ENCODE assay signal across 1 cellular context in genomic region chr10:22657566-22658190, GRCh38.
A peak's percentile ranks its signal among the peaks of the same experiment; 100 is the strongest.
TF ChIP-seq lines count a peak whose summit lies in the region.

No MANE protein-coding gene starts in this region.

TF ChIP-seq in GM12878, 131 proteins besides CTCF, POLR2A, EP300 and RAD21:
- TF ChIP-seq ATF2 (IDR thresholded peaks at IDR 0.05; ENCODE audit: low read length): 0 out of 2 replicates have a peak, but pooled peaks have one; percentile 37
- no peak for TF ChIP-seq FOXK2 (IDR thresholded peaks at IDR 0.05)
- no peak for TF ChIP-seq CBX3 (IDR thresholded peaks at IDR 0.05; ENCODE audit: borderline replicate concordance, low read depth)
- TF ChIP-seq ZBED1 (IDR thresholded peaks at IDR 0.05; ENCODE audit: borderline replicate concordance): no peak
- 0 out of 2 replicates have a peak, but pooled peaks have one; percentile 18 for TF ChIP-seq NFIC (IDR thresholded peaks at IDR 0.05; ENCODE audit: low read depth, low read length)
